1 cellular context compared by ENCODE assay signal in genomic region chr11:114120606-114121005, GRCh38.
TF ChIP-seq lines count a peak whose summit lies in the region.

No MANE protein-coding gene starts in this region.

TF ChIP-seq in HepG2, 621 proteins besides CTCF, POLR2A, EP300 and RAD21 (continued from another document):
- TF ChIP-seq CREBL2 (CRISPR knock-in tag; IDR thresholded peaks at IDR 0.05; ENCODE audit: borderline replicate concordance), result no peak
- TF ChIP-seq, protein P1, sequence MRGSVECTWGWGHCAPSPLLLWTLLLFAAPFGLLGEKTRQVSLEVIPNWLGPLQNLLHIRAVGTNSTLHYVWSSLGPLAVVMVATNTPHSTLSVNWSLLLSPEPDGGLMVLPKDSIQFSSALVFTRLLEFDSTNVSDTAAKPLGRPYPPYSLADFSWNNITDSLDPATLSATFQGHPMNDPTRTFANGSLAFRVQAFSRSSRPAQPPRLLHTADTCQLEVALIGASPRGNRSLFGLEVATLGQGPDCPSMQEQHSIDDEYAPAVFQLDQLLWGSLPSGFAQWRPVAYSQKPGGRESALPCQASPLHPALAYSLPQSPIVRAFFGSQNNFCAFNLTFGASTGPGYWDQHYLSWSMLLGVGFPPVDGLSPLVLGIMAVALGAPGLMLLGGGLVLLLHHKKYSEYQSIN (CRISPR knock-in tag; IDR thresholded peaks at IDR 0.05; ENCODE audit: borderline replicate concordance), result no peak
- TF ChIP-seq ZNF20 (CRISPR knock-in tag; IDR thresholded peaks at IDR 0.05), result no peak
TF ChIP-seq in HepG2: peak in this region for 0.
